ENCODE assay signal across 8 cellular contexts in genomic region chr13:77698211-77699058, GRCh38. TPM values are rescaled to one million over a fixed set of nuclear protein-coding genes. Genes with fewer than 3 reads are reported as not detected.
DNase-seq lines count a peak whose midpoint lies in the region; ATAC-seq and TF ChIP-seq lines count a peak whose summit lies in the region.

No MANE protein-coding gene starts in this region.

- no peaks in the 10 kb centered on the region for H3K79me2 ChIP-seq in fibroblast of lung (ENCODE audit: control insufficient read depth, insufficient read depth, low read length)

- CTCF ChIA-PET in naive thymus-derived CD4-positive, alpha-beta T cell (lab: Charles Lee) = interaction anchor here (0.6 to 1.3 kb wide), 4 partner anchors 58 to 1794 kb away, joined by 3 read pairs; no protein-coding TSS in a partner anchor

- H4K20me1 ChIP-seq in fibroblast of lung (ENCODE audit: control insufficient read depth, extremely low read depth, insufficient read depth, low read length) = no peaks in the 10 kb centered on the region

- POLR2A ChIA-PET in naive thymus-derived CD4-positive, alpha-beta T cell (lab: Charles Lee) = interaction anchor here (0.9 to 3.5 kb wide), 3 partner anchors 8 to 813 kb away, joined by 3 to 13 read pairs (median 3); partner anchors contain the start of gene KCTD12

- H3K4me3 ChIP-seq in fibroblast of lung (replicated peaks in 1 of 4; ENCODE audit: control extremely low read depth in 1 of 4, insufficient read depth in 1 of 4, low read depth in 3 of 4, low read length in 4 of 4) (peak overlapping the region; percentile 45 to 67 (median 55)), subcutaneous abdominal adipose tissue (ENCODE audit: low read depth in 1 of 5, low read length in 5 of 5) (peak overlapping the region; percentile 73 to 95 (median 85))
- peak overlapping the region; percentile 94 for H3K4me3 ChIP-seq in naive thymus-derived CD4-positive, alpha-beta T cell (ENCODE audit: low read length)

- H3K36me3 Mint-ChIP-seq in activated T-cell treated with anti-CD3 and anti-CD28 coated beads, Interleukin-2, amount 50 U/mL, for 24 hours (ENCODE audit: low read depth) = peaks cover 7% of the 10 kb centered on the region
- peaks cover 0 to 7% (median 0%) of the 10 kb centered on the region in 5 donors for H3K36me3 Mint-ChIP-seq in naive thymus-derived CD4-positive, alpha-beta T cell

- H3K27me3 ChIP-seq in fibroblast of lung (ENCODE audit: control insufficient read depth, insufficient read depth, low read length) = peaks cover 9% of the 10 kb centered on the region
- H3K27me3 ChIP-seq in naive thymus-derived CD4-positive, alpha-beta T cell (ENCODE audit: control insufficient read depth in 2 of 2, insufficient read depth in 2 of 2, low read length in 2 of 2) = no peaks in the 10 kb centered on the region
- H3K27me3 ChIP-seq in subcutaneous abdominal adipose tissue (ENCODE audit: control insufficient read depth in 5 of 5, insufficient read depth in 4 of 5, low read length in 5 of 5) = no peaks in the 10 kb centered on the region

- H3K27ac ChIP-seq in fibroblast of lung (ENCODE audit: insufficient read depth, low read length) (no peak overlapping the region), subcutaneous abdominal adipose tissue (ENCODE audit: low read depth, low read length) (no peak overlapping the region)
- peak overlapping the region; percentile 67 for H3K27ac ChIP-seq in naive thymus-derived CD4-positive, alpha-beta T cell (ENCODE audit: low read depth, low read length)

- H3K36me3 ChIP-seq in fibroblast of lung (ENCODE audit: control insufficient read depth, insufficient read depth, low read length) = no peaks in the 10 kb centered on the region
- H3K36me3 ChIP-seq in naive thymus-derived CD4-positive, alpha-beta T cell (ENCODE audit: control insufficient read depth in 2 of 3, insufficient read depth in 3 of 3, low read length in 3 of 3) = no peaks in the 10 kb centered on the region
- no peaks in the 10 kb centered on the region for H3K36me3 ChIP-seq in subcutaneous abdominal adipose tissue (ENCODE audit: control insufficient read depth in 5 of 5, insufficient read depth in 5 of 5, low read length in 5 of 5)

- intact Hi-C loops in naive thymus-derived CD4-positive, alpha-beta T cell (cut with micrococcal nuclease) = loop anchor here (1.0 to 10.0 kb wide), 14 partner anchors 34 to 1936 kb away; partner anchors contain the start of genes POU4F1 (in 2 of the 2), CLN5 (in 1 of the 2), FBXL3 (in 1 of the 2) and RBM26 (in 1 of the 2)

- no peaks in the 10 kb centered on the region for H3K27me3 Mint-ChIP-seq in activated T-cell treated with anti-CD3 and anti-CD28 coated beads, Interleukin-2, amount 50 U/mL, for 24 hours
- peaks cover 0 to 33% (median 0%) of the 10 kb centered on the region in 5 donors for H3K27me3 Mint-ChIP-seq in naive thymus-derived CD4-positive, alpha-beta T cell

- peak overlapping the region; percentile 99 for H3K4me2 ChIP-seq in fibroblast of lung (ENCODE audit: extremely low read depth, insufficient read depth, low read length)

- H3K27ac Mint-ChIP-seq in activated T-cell treated with anti-CD3 and anti-CD28 coated beads, Interleukin-2, amount 50 U/mL, for 24 hours = peak overlapping the region; percentile 93
- peak overlapping the region; percentile 86 to 96 (median 93) for H3K27ac Mint-ChIP-seq in naive thymus-derived CD4-positive, alpha-beta T cell

- H3K9me3 Mint-ChIP-seq in activated T-cell treated with anti-CD3 and anti-CD28 coated beads, Interleukin-2, amount 50 U/mL, for 24 hours = no peaks in the 10 kb centered on the region
- H3K9me3 Mint-ChIP-seq in naive thymus-derived CD4-positive, alpha-beta T cell = peaks cover 0 to 2% (median 0%) of the 10 kb centered on the region in 11 donors

- H3K4me1 ChIP-seq in fibroblast of lung (ENCODE audit: control insufficient read depth, extremely low read depth, insufficient read depth, low read length) = no peaks in the 10 kb centered on the region
- H3K4me1 ChIP-seq in naive thymus-derived CD4-positive, alpha-beta T cell (ENCODE audit: control insufficient read depth in 2 of 2, insufficient read depth in 2 of 2, low read length in 2 of 2) = peaks cover 17 to 18% of the 10 kb centered on the region in 2 donors
- H3K4me1 ChIP-seq in subcutaneous abdominal adipose tissue (ENCODE audit: control insufficient read depth in 5 of 5, insufficient read depth in 5 of 5, low read length in 5 of 5) = peaks cover 0 to 18% (median 17%) of the 10 kb centered on the region in 5 donors

- H3K9me3 ChIP-seq in fibroblast of lung (ENCODE audit: control insufficient read depth, insufficient read depth, low read depth, low read length) (no peaks in the 10 kb centered on the region), subcutaneous abdominal adipose tissue (ENCODE audit: control insufficient read depth in 5 of 5, low read length in 5 of 5) (no peaks in the 10 kb centered on the region)
- H3K9me3 ChIP-seq in naive thymus-derived CD4-positive, alpha-beta T cell (ENCODE audit: control insufficient read depth in 2 of 3, low read length in 3 of 3) = no peaks in the 10 kb centered on the region

- H3K4me3 Mint-ChIP-seq in activated T-cell treated with anti-CD3 and anti-CD28 coated beads, Interleukin-2, amount 50 U/mL, for 24 hours = peak overlapping the region; percentile 94
- peak overlapping the region; percentile 90 to 100 (median 95) for H3K4me3 Mint-ChIP-seq in naive thymus-derived CD4-positive, alpha-beta T cell

- peaks cover 53% of the 10 kb centered on the region for H3K4me1 Mint-ChIP-seq in activated T-cell treated with anti-CD3 and anti-CD28 coated beads, Interleukin-2, amount 50 U/mL, for 24 hours (ENCODE audit: low read depth)
- peaks cover 18 to 62% (median 53%) of the 10 kb centered on the region in 7 donors for H3K4me1 Mint-ChIP-seq in naive thymus-derived CD4-positive, alpha-beta T cell

- no peak overlapping the region for H3K9ac ChIP-seq in fibroblast of lung (ENCODE audit: insufficient read depth, low read length)
- H3K9ac ChIP-seq in subcutaneous abdominal adipose tissue (ENCODE audit: low read length in 5 of 5) = peak overlapping the region in 4 of 5 donors; percentile 31 to 65 (median 48)

- ATAC-seq in GM18519 (IDR thresholded peaks at IDR 0.05; ENCODE audit: low FRiP score, unreplicated experiment) = peak; percentile 4
- peak; percentile 28 for ATAC-seq in HG03045 (IDR thresholded peaks at IDR 0.05; ENCODE audit: unreplicated experiment)
- ATAC-seq in naive thymus-derived CD4-positive, alpha-beta T cell = peak; percentile 39

- H2AFZ ChIP-seq in fibroblast of lung (ENCODE audit: low read length) = peak overlapping the region; percentile 72

- DNase-seq in 8988T = peak; percentile 23
- peak; percentile 90 for DNase-seq in NCI-H82 (lab: John Stamatoyannopoulos, UW)
- peak; percentile 63 for DNase-seq in activated T-cell treated with anti-CD3 and anti-CD28 coated beads, Interleukin-2, amount 50 U/mL, for 24 hours
- DNase-seq in fibroblast of lung (ENCODE audit: low read depth in 2 of 2) = peak; percentile 5 to 6
- peak; percentile 29 to 68 (median 60) for DNase-seq in naive thymus-derived CD4-positive, alpha-beta T cell

- no peak for TF ChIP-seq CTCF in fibroblast of lung (conservative IDR thresholded peaks at IDR 0.05 in 1 of 2, IDR thresholded peaks at IDR 0.05 in 1 of 2; ENCODE audit: low read depth in 1 of 2, low read length in 2 of 2)

RNA-seq across cellular contexts. Expression of gene SLAIN1, which starts 0.9 kb away (rescaled TPM):
- total RNA-seq in fibroblast of lung = 1.3 and 2.6 TPM in 2 replicates
- polyA plus RNA-seq in fibroblast of lung = 0.54 and 0.56 TPM in 2 replicates
- polyA plus RNA-seq in fibroblast of lung (2012) = 0.15 TPM in 1 of 2 replicates, not detected in the other
- 1.0 TPM in 1 of 2 replicates, not detected in the other for polyA minus RNA-seq in fibroblast of lung (ENCODE audit: low replicate concordance)
- total RNA-seq in naive thymus-derived CD4-positive, alpha-beta T cell = 10 to 100 TPM; 28.3 to 67.8 (median 42.4) TPM
- 10 to 100 TPM; 21.5 to 31.2 TPM for polyA plus RNA-seq in naive thymus-derived CD4-positive, alpha-beta T cell

Comparison
In these comparisons a context has a peak if more than half of its experiments do, and no peak if none do; other contexts are left out.
1. DNase-seq: peak in every context shown above with its lines; median percentile 90 in NCI-H82; 63 in activated T-cell treated with anti-CD3 and anti-CD28 coated beads, Interleukin-2, amount 50 U/mL, for 24 hours; 60 in naive thymus-derived CD4-positive, alpha-beta T cell; 23 in 8988T; 6 in fibroblast of lung.